In the genomic region with DNA sequence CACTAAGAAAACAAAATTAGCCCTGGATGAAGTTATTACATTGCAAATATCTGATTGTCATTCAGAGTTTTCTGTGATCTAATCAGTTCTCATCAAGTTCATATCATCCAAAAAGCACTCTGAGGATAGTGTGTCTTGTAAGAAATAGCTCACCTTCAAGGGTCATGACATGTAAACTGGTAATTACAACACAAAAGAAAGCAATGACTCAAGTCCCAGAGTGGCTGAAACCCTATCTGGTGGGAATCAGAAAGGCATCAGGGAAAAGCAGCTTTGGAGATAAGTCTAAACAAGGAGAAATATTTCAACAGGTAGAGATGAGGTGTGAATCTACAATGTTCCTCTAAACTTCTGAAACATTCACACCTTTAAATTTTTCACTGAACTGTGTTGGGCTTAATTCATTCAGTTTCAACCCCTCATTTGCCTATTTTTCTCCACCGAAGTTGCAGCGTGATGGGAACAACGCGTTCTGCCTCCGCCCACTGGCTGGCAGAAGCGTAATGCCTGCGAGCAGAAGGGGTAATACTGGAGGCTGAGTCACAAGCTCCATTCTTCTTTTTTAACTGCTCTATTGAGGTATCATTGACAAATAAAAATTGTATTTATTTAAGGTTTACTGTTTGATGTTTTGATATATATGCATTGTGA, we compare ENCODE assay signal across 30 cellular contexts.
A peak's percentile ranks its signal among the peaks of the same experiment; 100 is the strongest.
DNase-seq lines count a peak whose midpoint lies in the region; ATAC-seq and TF ChIP-seq lines count a peak whose summit lies in the region.
"Had no signal": no experiment of that assay in that cellular context is flagged by ENCODE, and none has a peak within 500 bp of the region (broad histone marks: within the 10 kb centered on the region; RNA-seq: fewer than 3 reads in every experiment).

No MANE protein-coding gene starts in this region.

- H3K27me3 ChIP-seq in breast epithelium: no peaks in the 10 kb centered on the region
- H3K27me3 ChIP-seq: cardiac muscle cell, left lung, neutrophil, SJSA1, tibial nerve had no signal

- CTCF ChIA-PET in MCF 10A (lab: Yijun Ruan, JAX): interaction anchor here (0.5 to 6.4 kb wide), 18 partner anchors 9 to 780 kb away, joined by 3 to 126 read pairs (median 4); no protein-coding TSS in a partner anchor

- peaks cover 16 to 21% of the 10 kb centered on the region in 2 donors for H3K9me3 ChIP-seq in breast epithelium

- H3K27me3 Mint-ChIP-seq in MCF 10A (ENCODE audit: insufficient read depth, unreplicated experiment): no peaks in the 10 kb centered on the region
- H3K27me3 Mint-ChIP-seq in glutamatergic neuron (ENCODE audit: unreplicated experiment): no peaks in the 10 kb centered on the region

- peak; percentile 79 for DNase-seq in MCF 10A (ENCODE audit: unreplicated experiment)
- DNase-seq in breast epithelium (ENCODE audit: low spot score in 2 of 2): no peak
- peak; percentile 24 for DNase-seq in middle frontal gyrus (ENCODE audit: extremely low spot score, low spot score)
- DNase-seq in glutamatergic neuron: no peak
- no peak for DNase-seq in dermis blood vessel endothelial cell
- DNase-seq: activated CD4-positive, alpha-beta T cell treated with anti-CD3 and anti-CD28 coated beads for 48 hours; activated T-cell treated with anti-CD3 and anti-CD28 coated beads for 4 hours; cortex of kidney; effector memory CD8-positive, alpha-beta T cell; erythroblast; GDM1; left lung; NCI-H2171; psoas muscle; RPMI8226; stimulated activated CD4-positive, alpha-beta T cell treated with anti-CD3 and anti-CD28 coated beads, Interleukin-4, amount 100 ng/mL, for 24 hours; T1000 had no signal

- no peaks in the 10 kb centered on the region for H3K4me1 ChIP-seq in breast epithelium
- H3K4me1 ChIP-seq: gastroesophageal sphincter, left lung, psoas muscle, SJSA1 had no signal

- H3K27ac ChIP-seq in breast epithelium: no peak overlapping the region
- H3K27ac ChIP-seq: 22Rv1, cardiac muscle cell, gastroesophageal sphincter, left lung, neutrophil, psoas muscle, SJSA1, VCaP had no signal

- H3K4me3 ChIP-seq in breast epithelium: no peak overlapping the region
- H3K4me3 ChIP-seq: cardiac muscle cell, gastroesophageal sphincter, left lung, psoas muscle, SJSA1, tibial nerve had no signal

- peaks cover 22% of the 10 kb centered on the region for H3K9me3 Mint-ChIP-seq in MCF 10A (ENCODE audit: unreplicated experiment)
- H3K9me3 Mint-ChIP-seq in glutamatergic neuron (ENCODE audit: unreplicated experiment): peaks cover 6% of the 10 kb centered on the region

- intact Hi-C loops in MCF 10A (cut with micrococcal nuclease): loop anchor here (1.0 kb wide), 1 partner anchor 365 kb away; no protein-coding TSS in a partner anchor
- intact Hi-C loops in breast epithelium (cut with DNase I; ENCODE audit: low total_unique reads): loop anchor here (5.0 kb wide), 1 partner anchor 1106 kb away; no protein-coding TSS in a partner anchor

- H3K27ac Mint-ChIP-seq in MCF 10A (ENCODE audit: low read depth, unreplicated experiment) (peak overlapping the region; percentile 76), glutamatergic neuron (ENCODE audit: unreplicated experiment) (no peak overlapping the region)
- H3K27ac Mint-ChIP-seq: activated naive CD8-positive, alpha-beta T cell; CD14-positive monocyte; effector memory CD8-positive, alpha-beta T cell; IgD-negative memory B cell had no signal

- no peaks in the 10 kb centered on the region for H3K36me3 Mint-ChIP-seq in MCF 10A (ENCODE audit: insufficient read depth, unreplicated experiment)
- peaks cover 7% of the 10 kb centered on the region for H3K36me3 Mint-ChIP-seq in glutamatergic neuron (ENCODE audit: unreplicated experiment)
- H3K36me3 Mint-ChIP-seq: CD14-positive monocyte had no signal

- H3K4me1 Mint-ChIP-seq in MCF 10A (ENCODE audit: insufficient read depth, unreplicated experiment): peaks cover 26% of the 10 kb centered on the region
- H3K4me1 Mint-ChIP-seq in glutamatergic neuron (ENCODE audit: low read depth, unreplicated experiment): no peaks in the 10 kb centered on the region
- H3K4me1 Mint-ChIP-seq: CD14-positive monocyte, IgD-negative memory B cell had no signal

- TF ChIP-seq CTCF in MCF 10A (IDR thresholded peaks at IDR 0.05; ENCODE audit: unreplicated experiment) (no peak), breast epithelium (IDR thresholded peaks at IDR 0.05) (no peak), glutamatergic neuron (IDR thresholded peaks at IDR 0.05; ENCODE audit: partially characterized antibody, unreplicated experiment) (no peak)

- ATAC-seq in esophagus mucosa (peak; percentile 65), GM18861 (IDR thresholded peaks at IDR 0.05; ENCODE audit: unreplicated experiment) (no peak), HG03520 (IDR thresholded peaks at IDR 0.05; ENCODE audit: unreplicated experiment) (no peak)
- ATAC-seq: effector memory CD8-positive, alpha-beta T cell; gastroesophageal sphincter; left lung; psoas muscle had no signal

- peak overlapping the region; percentile 38 for H3K4me3 Mint-ChIP-seq in MCF 10A (ENCODE audit: unreplicated experiment)
- no peak overlapping the region for H3K4me3 Mint-ChIP-seq in glutamatergic neuron (ENCODE audit: unreplicated experiment)
- H3K4me3 Mint-ChIP-seq: activated naive CD8-positive, alpha-beta T cell; CD14-positive monocyte; effector memory CD8-positive, alpha-beta T cell; IgD-negative memory B cell had no signal

- POLR2A ChIA-PET in MCF 10A (lab: Yijun Ruan, JAX): interaction anchor here (0.6 to 4.5 kb wide), 11 partner anchors 8 to 674 kb away, joined by 3 to 48 read pairs (median 4); partner anchors contain the start of gene RAP2A

- no peaks in the 10 kb centered on the region for H3K36me3 ChIP-seq in breast epithelium
- H3K36me3 ChIP-seq: cardiac muscle cell, gastroesophageal sphincter, left lung, neutrophil, SJSA1, tibial nerve had no signal

- no TSS peak for BruUV-seq in MCF 10A (replicated peaks; lab: Mats Ljungman, UMichigan)

- TF ChIP-seq POLR2A in breast epithelium (IDR thresholded peaks at IDR 0.05): no peak

Comparison
In these comparisons a context has a peak if more than half of its experiments do, and no peak if none do; other contexts are left out.
1. DNase-seq: peak in MCF 10A (single experiment) and middle frontal gyrus (single experiment); none in breast epithelium (0 of 2), glutamatergic neuron (single experiment) and dermis blood vessel endothelial cell (single experiment).